ENCODE assay signal across 25 cellular contexts in the genomic region with DNA sequence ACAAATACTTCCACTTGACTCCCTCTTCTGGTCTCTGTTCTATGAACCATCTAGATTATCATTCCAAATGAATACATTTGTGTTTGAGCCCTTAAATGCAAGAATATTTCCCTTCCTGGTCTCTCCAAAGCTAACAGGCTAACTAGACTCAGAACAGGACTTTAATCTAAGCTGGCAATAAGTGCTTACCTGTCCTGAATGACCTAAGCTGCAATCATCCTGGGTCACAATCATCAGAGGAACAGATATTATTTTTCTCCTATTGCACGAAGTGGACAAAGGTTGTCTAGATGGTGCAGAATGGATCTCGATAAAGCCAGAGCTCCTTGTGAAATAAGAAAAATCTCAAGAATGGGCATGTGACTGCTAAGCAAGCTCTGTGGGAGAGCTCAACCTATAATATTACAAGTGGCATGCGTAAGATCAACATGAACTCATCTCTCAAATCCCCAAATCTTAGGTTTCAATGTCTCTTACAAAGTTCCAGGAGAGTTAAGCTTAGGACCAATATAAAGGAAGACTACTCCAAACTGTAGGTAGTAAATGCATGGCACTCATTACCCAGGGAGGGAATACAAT.
"Had no signal": no experiment of that assay in that cellular context is flagged by ENCODE, and none has a peak within 500 bp of the region (broad histone marks: within the 10 kb centered on the region; RNA-seq: fewer than 3 reads in every experiment).

No MANE protein-coding gene starts in this region.

- H3K36me3 ChIP-seq: lower lobe of right lung, tibial artery had no signal

- H3K9me3 ChIP-seq: body of pancreas, lower lobe of right lung, tibial artery had no signal

- H3K4me3 Mint-ChIP-seq: activated CD4-positive, alpha-beta memory T cell treated with anti-CD3 and anti-CD28 coated beads, Interleukin-2, amount 10 ng/mL, durations not matched to agents 7 days and 5 days; activated CD8-positive, alpha-beta memory T cell treated with anti-CD3 and anti-CD28 coated beads, Interleukin-2, amount 10 ng/mL, durations not matched to agents 7 days and 5 days; activated naive CD8-positive, alpha-beta T cell treated with anti-CD3 and anti-CD28 coated beads, Interleukin-2, amount 50 U/mL, for 24 hours; naive B cell; stimulated activated naive CD8-positive, alpha-beta T cell treated with anti-CD3 and anti-CD28 coated beads, Interleukin-15, Interleukin-2, amounts not matched to agents 100 ng/mL and 50 ng/mL, for 24 hours had no signal

- ATAC-seq: activated CD8-positive, alpha-beta memory T cell treated with anti-CD3 and anti-CD28 coated beads, Interleukin-2, amount 10 ng/mL, durations not matched to agents 7 days and 5 days; activated naive CD8-positive, alpha-beta T cell treated with anti-CD3 and anti-CD28 coated beads, Interleukin-2, amount 50 U/mL, for 24 hours; body of pancreas; lower lobe of right lung had no signal

- H3K36me3 Mint-ChIP-seq: activated CD8-positive, alpha-beta memory T cell treated with anti-CD3 and anti-CD28 coated beads, Interleukin-2, amount 10 ng/mL, durations not matched to agents 7 days and 5 days; naive B cell had no signal

- H3K27me3 ChIP-seq: body of pancreas had no signal

- H3K27ac Mint-ChIP-seq: activated CD4-positive, alpha-beta memory T cell treated with anti-CD3 and anti-CD28 coated beads, Interleukin-2, amount 10 ng/mL, durations not matched to agents 7 days and 5 days; activated CD8-positive, alpha-beta memory T cell treated with anti-CD3 and anti-CD28 coated beads, Interleukin-2, amount 10 ng/mL, durations not matched to agents 7 days and 5 days; naive B cell had no signal

- H3K9me3 Mint-ChIP-seq: activated CD4-positive, alpha-beta memory T cell treated with anti-CD3 and anti-CD28 coated beads, Interleukin-2, amount 10 ng/mL, durations not matched to agents 7 days and 5 days; activated naive CD8-positive, alpha-beta T cell treated with anti-CD3 and anti-CD28 coated beads, Interleukin-2, amount 50 U/mL, for 24 hours; naive B cell; stimulated activated naive CD8-positive, alpha-beta T cell treated with anti-CD3 and anti-CD28 coated beads, Interleukin-15, Interleukin-2, amounts not matched to agents 100 ng/mL and 50 ng/mL, for 24 hours had no signal

- H3K27me3 Mint-ChIP-seq: activated CD4-positive, alpha-beta memory T cell treated with anti-CD3 and anti-CD28 coated beads, Interleukin-2, amount 10 ng/mL, durations not matched to agents 7 days and 5 days; activated CD8-positive, alpha-beta memory T cell treated with anti-CD3 and anti-CD28 coated beads, Interleukin-2, amount 10 ng/mL, durations not matched to agents 7 days and 5 days; activated naive CD8-positive, alpha-beta T cell treated with anti-CD3 and anti-CD28 coated beads, Interleukin-2, amount 50 U/mL, for 24 hours; naive B cell; stimulated activated naive CD8-positive, alpha-beta T cell treated with anti-CD3 and anti-CD28 coated beads, Interleukin-15, Interleukin-2, amounts not matched to agents 100 ng/mL and 50 ng/mL, for 24 hours had no signal

- DNase-seq: activated CD4-positive, alpha-beta memory T cell treated with anti-CD3 and anti-CD28 coated beads, Interleukin-2, amount 10 ng/mL, durations not matched to agents 7 days and 5 days; activated CD4-positive, alpha-beta T cell treated with anti-CD3 and anti-CD28 coated beads for 4 hours; activated CD4-positive, CD25-positive, alpha-beta regulatory T cell; activated CD8-positive, alpha-beta memory T cell treated with anti-CD3 and anti-CD28 coated beads, Interleukin-2, amount 10 ng/mL, durations not matched to agents 7 days and 5 days; activated gamma-delta T cell; activated naive CD4-positive, alpha-beta T cell treated with anti-CD3 and anti-CD28 coated beads, Interleukin-2, amount 50 U/mL, for 16 hours; activated naive CD8-positive, alpha-beta T cell treated with anti-CD3 and anti-CD28 coated beads, Interleukin-2, amount 50 U/mL, for 24 hours; activated T-cell treated with anti-CD3 and anti-CD28 coated beads for 4 hours; anterior cingulate cortex; body of pancreas; dermis blood vessel endothelial cell; effector CD8-positive, alpha-beta T cell; erythroblast; glutamatergic neuron; hippocampal formation; lower lobe of right lung; naive B cell; nucleus accumbens; posterior cingulate gyrus; stimulated activated CD4-positive, alpha-beta T cell treated with anti-CD3 and anti-CD28 coated beads, Interleukin-12 subunit alpha, Interleukin-12 subunit beta, amount 100 ng/mL, for 4 hours; stimulated activated CD4-positive, alpha-beta T cell treated with anti-CD3 and anti-CD28 coated beads, Interleukin-4, amount 100 ng/mL, for 4 hours; substantia nigra; T1000; tibial artery had no signal

- H3K27ac ChIP-seq: body of pancreas, lower lobe of right lung, tibial artery had no signal

- H3K4me3 ChIP-seq: body of pancreas, lower lobe of right lung, tibial artery had no signal

- H3K4me1 ChIP-seq: body of pancreas, tibial artery had no signal
